20 cellular contexts compared by ENCODE assay signal in genomic region chr12:118682656-118683055, GRCh38.
DNase-seq lines count a peak whose midpoint lies in the region; ATAC-seq and TF ChIP-seq lines count a peak whose summit lies in the region.
"Had no signal": no experiment of that assay in that cellular context is flagged by ENCODE, and none has a peak within 500 bp of the region (broad histone marks: within the 10 kb centered on the region; RNA-seq: fewer than 3 reads in every experiment).

No MANE protein-coding gene starts in this region.

- H3K4me1 ChIP-seq in suprapubic skin (no peaks in the 10 kb centered on the region), right lobe of liver (no peaks in the 10 kb centered on the region), trophoblast cell (ENCODE audit: control insufficient read depth in 1 of 2, insufficient read depth in 2 of 2, low read length in 2 of 2) (no peaks in the 10 kb centered on the region)
- H3K4me1 ChIP-seq: A549, colonic mucosa had no signal

- no peak overlapping the region for H3K18ac ChIP-seq in trophoblast cell (ENCODE audit: low read length)

- no peak overlapping the region for H3K14ac ChIP-seq in trophoblast cell (ENCODE audit: low read length)

- H3K4ac ChIP-seq in trophoblast cell (ENCODE audit: low read depth, low read length), result no peak overlapping the region

- H3K27me3 ChIP-seq in suprapubic skin, result no peaks in the 10 kb centered on the region
- no peaks in the 10 kb centered on the region for H3K27me3 ChIP-seq in right lobe of liver
- no peaks in the 10 kb centered on the region for H3K27me3 ChIP-seq in trophoblast cell (ENCODE audit: insufficient read depth, low read length)
- H3K27me3 ChIP-seq: colonic mucosa, MG63 had no signal

- no peak overlapping the region for H2BK12ac ChIP-seq in trophoblast cell (ENCODE audit: low read length)

- no peak overlapping the region for H3K23ac ChIP-seq in trophoblast cell (ENCODE audit: low read length)

- TF ChIP-seq CTCF in GM12864 (IDR thresholded peaks at IDR 0.05; ENCODE audit: low read depth, low read length, missing control alignments) (no peak), GM20000 (IDR thresholded peaks at IDR 0.05; ENCODE audit: extremely low read depth, missing control alignments) (no peak), suprapubic skin (IDR thresholded peaks at IDR 0.05) (no peak), right lobe of liver (IDR thresholded peaks at IDR 0.05) (no peak)

- H3K27ac ChIP-seq in suprapubic skin, result no peak overlapping the region
- no peak overlapping the region for H3K27ac ChIP-seq in right lobe of liver
- H3K27ac ChIP-seq in trophoblast cell (ENCODE audit: low read depth, low read length), result no peak overlapping the region
- H3K27ac ChIP-seq: A549, colonic mucosa, epithelial cell of prostate had no signal

- no peaks in the 10 kb centered on the region for H3K79me2 ChIP-seq in trophoblast cell (ENCODE audit: control insufficient read depth, insufficient read depth, low read length, poor library complexity)

- no peak overlapping the region for H2AK5ac ChIP-seq in trophoblast cell (ENCODE audit: low read length)

- WGBS in suprapubic skin, result 69% methylated on average over 3 of the region's 3 CpGs
- 8% methylated on average over 2 of the region's 3 CpGs for WGBS in right lobe of liver (ENCODE audit: insufficient coverage, low coverage, low lambda C conversion rate, missing lambda C conversion rate)
- no CpG with 5 or more reads among the region's 3 CpGs for WGBS in trophoblast cell (ENCODE audit: extremely low coverage, insufficient coverage, insufficient read length)

- no peak overlapping the region for H2BK120ac ChIP-seq in trophoblast cell (ENCODE audit: insufficient read depth, low read length, poor library complexity)

- H2BK5ac ChIP-seq in trophoblast cell (ENCODE audit: low read depth, low read length, poor library complexity), result no peak overlapping the region

- no peak overlapping the region for H4K91ac ChIP-seq in trophoblast cell (ENCODE audit: low read depth, low read length)

- H4K8ac ChIP-seq in trophoblast cell (ENCODE audit: low read depth, low read length), result no peak overlapping the region

- H3K9ac ChIP-seq in trophoblast cell (ENCODE audit: low read length), result no peak overlapping the region

- ATAC-seq in HG02884 (IDR thresholded peaks at IDR 0.05; ENCODE audit: unreplicated experiment), result peak; percentile 83
- ATAC-seq in right lobe of liver, result no peak
- ATAC-seq: A549; HCT116; HepG2; natural killer cell treated with Interleukin-12 subunit alpha and Interleukin-12 subunit beta and Interleukin-15 and Interleukin-18, amount 100 ng/mL, for 72 hours; T-helper 17 cell had no signal

- no peak overlapping the region for H3K4me2 ChIP-seq in trophoblast cell (ENCODE audit: low read length)
- H3K4me2 ChIP-seq: A549 had no signal

- no peak overlapping the region for H3K4me3 ChIP-seq in GM12864 (ENCODE audit: low read depth, low read length)
- no peak overlapping the region for H3K4me3 ChIP-seq in suprapubic skin
- no peak overlapping the region for H3K4me3 ChIP-seq in right lobe of liver
- no peak overlapping the region for H3K4me3 ChIP-seq in trophoblast cell (ENCODE audit: low read depth, low read length)
- H3K4me3 ChIP-seq: A549, colonic mucosa, MG63 had no signal

- H3K9me3 ChIP-seq in suprapubic skin, result no peaks in the 10 kb centered on the region
- no peaks in the 10 kb centered on the region for H3K9me3 ChIP-seq in right lobe of liver
- H3K9me3 ChIP-seq in trophoblast cell (ENCODE audit: insufficient read depth, low read depth, low read length), result no peaks in the 10 kb centered on the region
- H3K9me3 ChIP-seq: A549, colonic mucosa, MG63 had no signal

- no peaks in the 10 kb centered on the region for H3K79me1 ChIP-seq in trophoblast cell (ENCODE audit: low read length)

- no peak overlapping the region for H2AFZ ChIP-seq in trophoblast cell (ENCODE audit: insufficient read depth, low read length, poor library complexity)

- no peak overlapping the region for H4K12ac ChIP-seq in trophoblast cell (ENCODE audit: low read depth, low read length)

- DNase-seq in GM12864 (ENCODE audit: low read depth) (peak; percentile 31), GM20000 (ENCODE audit: low spot score) (peak; percentile 32), MV-4-11 (lab: John Stamatoyannopoulos, UW) (peak; percentile 89), NK-92 (lab: John Stamatoyannopoulos, UW; ENCODE audit: unreplicated experiment) (no peak), suprapubic skin (ENCODE audit: low spot score in 2 of 2) (no peak), right lobe of liver (no peak), trophoblast cell (no peak)
- DNase-seq: activated CD8-positive, alpha-beta memory T cell treated with anti-CD3 and anti-CD28 coated beads, Interleukin-2, amount 50 U/mL, for 4 hours; activated naive CD4-positive, alpha-beta T cell treated with anti-CD3 and anti-CD28 coated beads, Interleukin-2, amount 50 U/mL, for 16 hours; colonic mucosa; mammary epithelial cell; MG63; NCI-H82; T-helper 17 cell had no signal

- no peak for TF ChIP-seq EP300 in suprapubic skin (IDR thresholded peaks at IDR 0.05)

- H3K36me3 ChIP-seq in suprapubic skin, result no peaks in the 10 kb centered on the region
- no peaks in the 10 kb centered on the region for H3K36me3 ChIP-seq in right lobe of liver
- H3K36me3 ChIP-seq in trophoblast cell (ENCODE audit: control insufficient read depth in 1 of 2, insufficient read depth in 2 of 2, low read length in 2 of 2), result no peaks in the 10 kb centered on the region
- H3K36me3 ChIP-seq: colonic mucosa, MG63 had no signal

- no peak for TF ChIP-seq POLR2A in suprapubic skin (IDR thresholded peaks at IDR 0.05)
- no peak for TF ChIP-seq POLR2A in right lobe of liver (IDR thresholded peaks at IDR 0.05)

- intact Hi-C loops in right lobe of liver (cut with DNase I), result no loop called here

Comparison
In these comparisons a context has a peak if more than half of its experiments do, and no peak if none do; other contexts are left out.
1. DNase-seq: peak in GM12864 (single experiment), GM20000 (single experiment) and MV-4-11 (single experiment); none in NK-92 (single experiment), suprapubic skin (0 of 2), right lobe of liver (0 of 3) and trophoblast cell (0 of 2).